In the genomic region with DNA sequence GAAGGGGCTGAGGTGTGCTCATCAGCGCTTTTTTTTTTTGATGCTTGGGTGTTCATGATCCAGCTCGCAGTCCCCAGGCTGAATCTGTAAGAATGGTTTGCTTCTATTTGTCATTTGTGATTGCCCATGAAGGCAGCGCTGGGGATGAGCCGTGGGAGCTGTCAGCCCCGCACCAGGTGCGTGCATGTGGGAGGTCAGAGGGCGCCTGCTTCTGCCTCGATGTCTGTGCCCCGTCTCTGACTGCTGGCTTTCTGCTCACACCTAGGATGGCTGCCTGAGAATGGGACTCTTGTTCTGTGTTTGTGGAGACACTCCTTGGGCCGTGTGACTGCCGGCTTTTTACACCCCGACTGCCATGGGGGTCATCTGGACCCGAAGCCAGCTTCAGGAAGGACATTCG, we compare ENCODE assay signal across 7 cellular contexts.
"Had no signal": no experiment of that assay in that cellular context is flagged by ENCODE, and none has a peak within 500 bp of the region (broad histone marks: within the 10 kb centered on the region; RNA-seq: fewer than 3 reads in every experiment).

No MANE protein-coding gene starts in this region.

- H3K27ac ChIP-seq: HL-60, KMS-11 had no signal

- H3K4me2 ChIP-seq: KMS-11 had no signal

- H3K27ac Mint-ChIP-seq: IgD-negative memory B cell had no signal

- H3K4me3 Mint-ChIP-seq: IgD-negative memory B cell had no signal

- H3K9ac ChIP-seq: KMS-11 had no signal

- ATAC-seq: HepG2, K562 had no signal

- H3K36me3 Mint-ChIP-seq: IgD-negative memory B cell had no signal

- H3K4me3 ChIP-seq: K562 had no signal

- DNase-seq: KBM-7, KG1 had no signal
